In the genomic region with DNA sequence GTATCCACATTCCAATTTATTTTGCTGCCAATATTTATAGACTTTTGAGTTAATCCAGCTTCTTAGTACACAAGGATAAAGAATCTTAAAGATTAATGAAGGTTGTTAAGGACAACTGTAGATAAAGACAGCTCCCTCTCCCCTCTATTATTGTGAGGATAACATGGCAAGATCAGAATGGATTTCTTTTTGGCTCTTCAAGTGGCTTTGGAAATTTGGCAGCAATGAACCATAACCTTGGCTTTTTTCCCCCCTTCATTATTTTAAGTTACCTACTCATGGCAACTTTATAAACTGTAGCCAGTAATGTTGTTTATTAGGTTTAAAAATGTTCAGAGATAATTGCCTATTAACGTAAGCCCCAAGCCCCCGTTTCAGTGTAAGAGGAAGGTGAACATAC, we compare ENCODE assay signal across 23 cellular contexts.
DNase-seq lines count a peak whose midpoint lies in the region; TF ChIP-seq lines count a peak whose summit lies in the region.
"Had no signal": no experiment of that assay in that cellular context is flagged by ENCODE, and none has a peak within 500 bp of the region (broad histone marks: within the 10 kb centered on the region; RNA-seq: fewer than 3 reads in every experiment).

No MANE protein-coding gene starts in this region.

- no peak overlapping the region for H3K4me2 ChIP-seq in PC-9
- H3K4me2 ChIP-seq: BLaER1 had no signal

- H3K4me1 ChIP-seq in PC-9 (replicated peaks; ENCODE audit: insufficient read depth) (no peaks in the 10 kb centered on the region), tibial artery (no peaks in the 10 kb centered on the region)
- H3K4me1 ChIP-seq: BLaER1 had no signal

- POLR2A ChIA-PET in PC-9 (lab: Charles Lee; ENCODE audit: unreplicated experiment), result no interaction called here

- no peaks in the 10 kb centered on the region for H3K36me3 ChIP-seq in PC-9 (ENCODE audit: low read depth)
- no peaks in the 10 kb centered on the region for H3K36me3 ChIP-seq in tibial artery
- H3K36me3 ChIP-seq: BLaER1 had no signal

- intact Hi-C loops in PC-9 (cut with micrococcal nuclease; ENCODE audit: unreplicated experiment), result no loop called here
- intact Hi-C loops in tibial artery (cut with DNase I; ENCODE audit: low total_unique reads), result no loop called here

- H3K4me3 ChIP-seq in fibroblast of the aortic adventitia (ENCODE audit: low read depth, low read length), result no peak overlapping the region
- H3K4me3 ChIP-seq in PC-9, result no peak overlapping the region
- no peak overlapping the region for H3K4me3 ChIP-seq in tibial artery
- H3K4me3 ChIP-seq: BLaER1 had no signal

- no peaks in the 10 kb centered on the region for H3F3A ChIP-seq in PC-9 (ENCODE audit: insufficient read depth, low read depth)

- no peak overlapping the region for H2AFZ ChIP-seq in PC-9

- H3K9me3 ChIP-seq in PC-9 (ENCODE audit: insufficient read depth, low read depth), result 0 out of 2 replicates have a peak, but pooled peaks cover 3% of the 10 kb centered on the region
- no peaks in the 10 kb centered on the region for H3K9me3 ChIP-seq in tibial artery
- H3K9me3 ChIP-seq: BE2C, BLaER1 had no signal

- H3K27me3 ChIP-seq in PC-9 (ENCODE audit: insufficient read depth, low read depth) (no peaks in the 10 kb centered on the region), tibial artery (peaks cover 0 to 3% of the 10 kb centered on the region in 2 donors)
- H3K27me3 ChIP-seq: BE2C, BLaER1 had no signal

- DNase-seq in G401 (ENCODE audit: low spot score) (peak; percentile 61), NCI-H446 treated with DMSO at 0.1 percent for 48 hours (lab: John Stamatoyannopoulos, UW) (peak; percentile 76), fibroblast of the aortic adventitia (ENCODE audit: low read depth) (peak; percentile 9), midbrain (lab: John Stamatoyannopoulos, UW) (peak; percentile 15), NCI-H510A treated with DMSO at 0.1 percent for 48 hours (lab: John Stamatoyannopoulos, UW) (no peak), NCI-H82 treated with DMSO at 0.1 percent for 48 hours (lab: John Stamatoyannopoulos, UW; ENCODE audit: unreplicated experiment) (no peak), PC-9 (no peak), tibial artery (no peak)
- DNase-seq: 8988T; ACHN; BE2C; CD4-positive, alpha-beta memory T cell; CD4-positive, CD25-positive, alpha-beta regulatory T cell; CD8-positive, alpha-beta memory T cell; COR-L47; DMS 273 treated with DMSO at 0.1 percent for 48 hours; DMS153; DMS53; DMS79; DND-41; EL; GF-D8 had no signal

- no peaks in the 10 kb centered on the region for H3K79me2 ChIP-seq in PC-9 (ENCODE audit: low read depth)

- H3K9me2 ChIP-seq in PC-9 (ENCODE audit: insufficient read depth), result no peaks in the 10 kb centered on the region

- no TSS peak for BruUV-seq in PC-9 (replicated peaks; lab: Mats Ljungman, UMichigan)

- TF ChIP-seq CTCF in fibroblast of the aortic adventitia (IDR thresholded peaks at IDR 0.05; ENCODE audit: insufficient read depth, low read length) (no peak), PC-9 (conservative IDR thresholded peaks at IDR 0.05) (no peak), tibial artery (IDR thresholded peaks at IDR 0.05) (no peak)

- CTCF ChIA-PET in PC-9 (lab: Charles Lee), result interaction anchor here (0.7 kb wide), 1 partner anchor 22 kb away, joined by 4 read pairs; no protein-coding TSS in a partner anchor

- H3K27ac ChIP-seq in PC-9 (no peak overlapping the region), tibial artery (no peak overlapping the region)
- H3K27ac ChIP-seq: BLaER1 had no signal

- in situ Hi-C loops in G401 (cut with HindIII; ENCODE audit: low sequenced_read_pairs), result no loop called here

- no peaks in the 10 kb centered on the region for H4K20me1 ChIP-seq in PC-9 (ENCODE audit: insufficient read depth)
- H4K20me1 ChIP-seq: BLaER1 had no signal

Comparison
In these comparisons a context has a peak if more than half of its experiments do, and no peak if none do; other contexts are left out.
1. DNase-seq: peak in G401 (single experiment), NCI-H446 treated with DMSO at 0.1 percent for 48 hours (single experiment), fibroblast of the aortic adventitia (single experiment) and midbrain (single experiment); none in NCI-H510A treated with DMSO at 0.1 percent for 48 hours (single experiment), NCI-H82 treated with DMSO at 0.1 percent for 48 hours (single experiment), PC-9 (0 of 2) and tibial artery (0 of 2).